ENCODE assay signal across 10 cellular contexts in genomic region chr18:59123588-59124369, GRCh38.
DNase-seq lines count a peak whose midpoint lies in the region; ATAC-seq lines count a peak whose summit lies in the region.
"Had no signal": no experiment of that assay in that cellular context is flagged by ENCODE, and none has a peak within 500 bp of the region (broad histone marks: within the 10 kb centered on the region; RNA-seq: fewer than 3 reads in every experiment).

No MANE protein-coding gene starts in this region.

- H3K27me3 Mint-ChIP-seq in activated T-cell treated with anti-CD3 and anti-CD28 coated beads, Interleukin-2, amount 50 U/mL, for 24 hours: peaks cover 39% of the 10 kb centered on the region
- H3K27me3 Mint-ChIP-seq in stimulated activated memory B cell treated with anti-CD40 and anti-IgM and Interleukin-4, amounts not matched to agents 10 μg/mL and 1 μg/mL and 100 μg/mL, for 72 hours: peaks cover 13% of the 10 kb centered on the region

- no peak overlapping the region for H3K4me3 Mint-ChIP-seq in activated T-cell treated with anti-CD3 and anti-CD28 coated beads, Interleukin-2, amount 50 U/mL, for 24 hours
- H3K4me3 Mint-ChIP-seq in stimulated activated memory B cell treated with anti-CD40 and anti-IgM and Interleukin-4, amounts not matched to agents 10 μg/mL and 1 μg/mL and 100 μg/mL, for 72 hours: no peak overlapping the region
- H3K4me3 Mint-ChIP-seq: brain had no signal

- peak overlapping the region; percentile 86 for H3K27ac Mint-ChIP-seq in activated T-cell treated with anti-CD3 and anti-CD28 coated beads, Interleukin-2, amount 50 U/mL, for 24 hours
- H3K27ac Mint-ChIP-seq in stimulated activated memory B cell treated with anti-CD40 and anti-IgM and Interleukin-4, amounts not matched to agents 10 μg/mL and 1 μg/mL and 100 μg/mL, for 72 hours: no peak overlapping the region

- no peaks in the 10 kb centered on the region for H3K36me3 Mint-ChIP-seq in activated T-cell treated with anti-CD3 and anti-CD28 coated beads, Interleukin-2, amount 50 U/mL, for 24 hours (ENCODE audit: low read depth)
- no peaks in the 10 kb centered on the region for H3K36me3 Mint-ChIP-seq in stimulated activated memory B cell treated with anti-CD40 and anti-IgM and Interleukin-4, amounts not matched to agents 10 μg/mL and 1 μg/mL and 100 μg/mL, for 72 hours
- H3K36me3 Mint-ChIP-seq: brain had no signal

- peaks cover 6% of the 10 kb centered on the region for H3K4me1 Mint-ChIP-seq in activated T-cell treated with anti-CD3 and anti-CD28 coated beads, Interleukin-2, amount 50 U/mL, for 24 hours (ENCODE audit: low read depth)
- peaks cover 6% of the 10 kb centered on the region for H3K4me1 Mint-ChIP-seq in stimulated activated memory B cell treated with anti-CD40 and anti-IgM and Interleukin-4, amounts not matched to agents 10 μg/mL and 1 μg/mL and 100 μg/mL, for 72 hours

- no peak for DNase-seq in activated T-cell treated with anti-CD3 and anti-CD28 coated beads, Interleukin-2, amount 50 U/mL, for 24 hours
- DNase-seq in activated T-cell treated with anti-CD3 and anti-CD28 coated beads for 4 hours (no peak), HPDE6-E6E7 (ENCODE audit: extremely low spot score) (peak; percentile 75), dedifferentiated amniotic fluid mesenchymal stem cell (ENCODE audit: extremely low spot score) (peak; percentile 59), NCI-H82 (lab: John Stamatoyannopoulos, UW) (no peak), CD1c-positive myeloid dendritic cell (ENCODE audit: extremely low spot score) (no peak), NCI-H2081 (lab: John Stamatoyannopoulos, UW) (no peak)
- DNase-seq: DND-41 had no signal

- no peaks in the 10 kb centered on the region for H3K9me3 Mint-ChIP-seq in activated T-cell treated with anti-CD3 and anti-CD28 coated beads, Interleukin-2, amount 50 U/mL, for 24 hours
- H3K9me3 Mint-ChIP-seq in stimulated activated memory B cell treated with anti-CD40 and anti-IgM and Interleukin-4, amounts not matched to agents 10 μg/mL and 1 μg/mL and 100 μg/mL, for 72 hours: no peaks in the 10 kb centered on the region
- H3K9me3 Mint-ChIP-seq: brain had no signal

- peak; percentile 67 for ATAC-seq in stimulated activated memory B cell treated with anti-CD40 and anti-IgM and Interleukin-4, amounts not matched to agents 10 μg/mL and 1 μg/mL and 100 μg/mL, for 72 hours

Comparison
In these comparisons a context has a peak if more than half of its experiments do, and no peak if none do; other contexts are left out.
1. DNase-seq: peak in HPDE6-E6E7 (single experiment) and dedifferentiated amniotic fluid mesenchymal stem cell (single experiment); none in activated T-cell treated with anti-CD3 and anti-CD28 coated beads, Interleukin-2, amount 50 U/mL, for 24 hours (single experiment), activated T-cell treated with anti-CD3 and anti-CD28 coated beads for 4 hours (single experiment), NCI-H82 (single experiment), CD1c-positive myeloid dendritic cell (single experiment) and NCI-H2081 (0 of 2).